In genomic region chr7:139153832-139154231, GRCh38 we compare ENCODE assay signal across 15 cellular contexts. TPM values are rescaled to one million over a fixed set of nuclear protein-coding genes. Genes with fewer than 3 reads are reported as not detected.
DNase-seq lines count a peak whose midpoint lies in the region; ATAC-seq, FAIRE-seq and TF ChIP-seq lines count a peak whose summit lies in the region.
"Had no signal": no experiment of that assay in that cellular context is flagged by ENCODE, and none has a peak within 500 bp of the region (broad histone marks: within the 10 kb centered on the region; RNA-seq: fewer than 3 reads in every experiment).

No MANE protein-coding gene starts in this region.

- DNase-seq in Caki2 (ENCODE audit: low read depth) (peak; percentile 59), IMR-90 (peak; percentile 68), astrocyte of the hippocampus (ENCODE audit: low read depth, low spot score) (peak; percentile 89), keratinocyte (ENCODE audit: low read depth, low spot score) (no peak), posterior cingulate gyrus (no peak), middle frontal gyrus (ENCODE audit: extremely low spot score, low spot score) (no peak), H9 (no peak)
- DNase-seq in stimulated activated naive CD4-positive, alpha-beta T cell (lab: John Stamatoyannopoulos, UW): no peak
- DNase-seq: amygdala; CD8-positive, alpha-beta memory T cell; NCI-H1436; psoas muscle; T-helper 17 cell had no signal

- no peaks in the 10 kb centered on the region for H3K9me3 ChIP-seq in IMR-90 (ENCODE audit: control insufficient read depth, insufficient read depth, low read length)
- no peaks in the 10 kb centered on the region for H3K9me3 ChIP-seq in keratinocyte (ENCODE audit: control insufficient read depth, low read depth, low read length)
- H3K9me3 ChIP-seq in H9 (ENCODE audit: control insufficient read depth, low read depth, low read length): no peaks in the 10 kb centered on the region
- H3K9me3 ChIP-seq: psoas muscle had no signal

- no peaks in the 10 kb centered on the region for H3K27me3 Mint-ChIP-seq in H9 (ENCODE audit: low read depth)
- H3K27me3 Mint-ChIP-seq: CD8-positive, alpha-beta memory T cell; T-helper 17 cell had no signal

- H3K18ac ChIP-seq in IMR-90 (ENCODE audit: low read depth, low read length): no peak overlapping the region
- no peak overlapping the region for H3K18ac ChIP-seq in H9 (ENCODE audit: insufficient read length, low read depth, low read length)

- no peak for ATAC-seq in IMR-90 (ENCODE audit: low read depth)
- ATAC-seq: esophagus mucosa, psoas muscle, T-helper 17 cell had no signal

- no peak overlapping the region for H4K5ac ChIP-seq in IMR-90 (ENCODE audit: low read depth, low read length)
- H4K5ac ChIP-seq in H9 (ENCODE audit: insufficient read length, low read depth, low read length): no peak overlapping the region

- H3K79me2 ChIP-seq in keratinocyte (ENCODE audit: control insufficient read depth, insufficient read depth, low read length) (no peaks in the 10 kb centered on the region), H9 (ENCODE audit: insufficient read depth, low read length) (no peaks in the 10 kb centered on the region)

- H3K27me3 ChIP-seq in IMR-90 (ENCODE audit: control insufficient read depth, insufficient read depth, low read length) (no peaks in the 10 kb centered on the region), keratinocyte (ENCODE audit: control insufficient read depth, extremely low read depth, insufficient read depth, low read length) (no peaks in the 10 kb centered on the region), H9 (ENCODE audit: insufficient read depth, low read length) (no peaks in the 10 kb centered on the region)

- no peak for TF ChIP-seq POLR2A in IMR-90 (IDR thresholded peaks at IDR 0.05; ENCODE audit: low read depth, low read length)

- H4K8ac ChIP-seq in IMR-90 (ENCODE audit: low read depth in 2 of 2, low read length in 2 of 2): no peak overlapping the region
- H4K8ac ChIP-seq in H9 (replicated peaks; ENCODE audit: insufficient read length, low read depth, low read length): no peak overlapping the region

- H3K9ac ChIP-seq in IMR-90 (ENCODE audit: low read depth, low read length) (no peak overlapping the region), keratinocyte (ENCODE audit: control insufficient read depth, extremely low read depth, insufficient read depth, low read length) (no peak overlapping the region), H9 (ENCODE audit: extremely low read depth, insufficient read length, low read length) (no peak overlapping the region)

- H3K4ac ChIP-seq in IMR-90 (ENCODE audit: low read depth, low read length) (no peak overlapping the region), H9 (ENCODE audit: low read depth, low read length) (no peak overlapping the region)

- H3K36me3 ChIP-seq in IMR-90 (ENCODE audit: control insufficient read depth, insufficient read depth, low read length) (0 out of 2 replicates have a peak, but pooled peaks cover 1% of the 10 kb centered on the region), keratinocyte (ENCODE audit: control insufficient read depth in 2 of 2, extremely low read depth in 1 of 2, insufficient read depth in 2 of 2, low read length in 2 of 2) (peaks cover 0 to 3% of the 10 kb centered on the region in 2 experiments)

- no peak overlapping the region for H3K4me3 Mint-ChIP-seq in H9
- H3K4me3 Mint-ChIP-seq: CD8-positive, alpha-beta memory T cell; T-helper 17 cell had no signal

- no peak overlapping the region for H2BK120ac ChIP-seq in IMR-90 (ENCODE audit: low read depth, low read length)
- H2BK120ac ChIP-seq in H9 (ENCODE audit: low read depth, low read length, poor library complexity, severe bottlenecking): no peak overlapping the region

- dilution Hi-C loops in IMR-90 (cut with HindIII; ENCODE audit: low sequenced_read_pairs, unreplicated experiment): no loop called here
- dilution Hi-C loops in keratinocyte (cut with MboI; ENCODE audit: extremely low pct_ligation_motif_present, low sequenced_read_pairs): no loop called here

- no peak for TF ChIP-seq RAD21 in IMR-90 (IDR thresholded peaks at IDR 0.05; ENCODE audit: low read length)

- FAIRE-seq in keratinocyte (lab: Jason Lieb, UNC): peak; percentile 52
- FAIRE-seq: GM12892 had no signal

- CTCF ChIA-PET in IMR-90 (lab: Yijun Ruan, JAX): no interaction called here

- H2AK5ac ChIP-seq in IMR-90 (ENCODE audit: low read depth, low read length) (no peak overlapping the region), H9 (ENCODE audit: insufficient read length, low read length) (no peak overlapping the region)

- no peak overlapping the region for H3K14ac ChIP-seq in IMR-90 (replicated peaks; ENCODE audit: low read depth, low read length)
- H3K14ac ChIP-seq in H9 (ENCODE audit: insufficient read depth, low read length): no peak overlapping the region

- no peak overlapping the region for H2AFZ ChIP-seq in IMR-90 (replicated peaks; ENCODE audit: low read length, poor library complexity)
- no peak overlapping the region for H2AFZ ChIP-seq in keratinocyte (ENCODE audit: control insufficient read depth, low read length)
- H2AFZ ChIP-seq in H9 (ENCODE audit: low read length): no peak overlapping the region

- H3K56ac ChIP-seq in IMR-90 (ENCODE audit: extremely low read depth, insufficient read depth, low read length): no peak overlapping the region
- H3K56ac ChIP-seq in H9 (ENCODE audit: insufficient read length, low read depth, low read length): no peak overlapping the region

- no CpG with 5 or more reads among the region's 2 CpGs for WGBS in IMR-90 (ENCODE audit: extremely low coverage in 2 of 2, insufficient read length in 1 of 2), 2 experiments
- WGBS in H9 (ENCODE audit: extremely low coverage, insufficient read length, low lambda C conversion rate): no CpG with 5 or more reads among the region's 2 CpGs

- no peak overlapping the region for H2BK15ac ChIP-seq in IMR-90 (ENCODE audit: low read depth, low read length)
- no peak overlapping the region for H2BK15ac ChIP-seq in H9 (ENCODE audit: low read depth, low read length)

- no peak overlapping the region for H3K23ac ChIP-seq in IMR-90 (ENCODE audit: low read depth, low read length)
- no peak overlapping the region for H3K23ac ChIP-seq in H9 (ENCODE audit: insufficient read length, low read depth, low read length)

- H2BK5ac ChIP-seq in IMR-90 (ENCODE audit: low read depth, low read length, poor library complexity, severe bottlenecking): no peak overlapping the region
- H2BK5ac ChIP-seq in H9 (ENCODE audit: insufficient read length, low read length): no peak overlapping the region

- intact Hi-C loops in IMR-90 (cut with micrococcal nuclease): no loop called here
- intact Hi-C loops in posterior cingulate gyrus (cut with DNase I): no loop called here

- H3K36me3 Mint-ChIP-seq in H9 (ENCODE audit: insufficient read depth in 1 of 3, low read depth in 3 of 3): 0 out of 7 replicates have a peak, but pooled peaks cover 0 to 2% (median 0%) of the 10 kb centered on the region in 3 experiments

- peaks cover 0 to 7% of the 10 kb centered on the region in 2 experiments; a peak in 2 of 4 replicates for H3K4me1 Mint-ChIP-seq in H9

- no peaks in the 10 kb centered on the region for H3K9me3 Mint-ChIP-seq in H9

- H3T11ph ChIP-seq in H9 (ENCODE audit: low read length): no peak overlapping the region

- POLR2A ChIA-PET in IMR-90 (lab: Charles Lee; ENCODE audit: unreplicated experiment): no interaction called here

- H3K23me2 ChIP-seq in H9 (ENCODE audit: insufficient read length, low read depth, low read length, poor library complexity, severe bottlenecking): no peaks in the 10 kb centered on the region

- BruUV-seq in IMR-90 (replicated peaks; lab: Mats Ljungman, UMichigan): no TSS peak

- in situ Hi-C loops in Caki2 (cut with HindIII; ENCODE audit: low pct_unique_long_range_greater_than_20kb, low sequenced_read_pairs) (no loop called here), IMR-90 (cut with MboI; ENCODE audit: low sequenced_read_pairs) (no loop called here)

- no peaks in the 10 kb centered on the region for H3K4me1 ChIP-seq in IMR-90 (ENCODE audit: control insufficient read depth, insufficient read depth, low read length)
- peaks cover 6% of the 10 kb centered on the region for H3K4me1 ChIP-seq in keratinocyte (ENCODE audit: control insufficient read depth, extremely low read depth, insufficient read depth, low read length)
- peaks cover 3% of the 10 kb centered on the region; the same call in 1 of the 2 replicates for H3K4me1 ChIP-seq in H9 (ENCODE audit: insufficient read depth, low read length)
- H3K4me1 ChIP-seq: psoas muscle had no signal

- H4K20me1 ChIP-seq in IMR-90 (ENCODE audit: insufficient read depth, low read length) (no peaks in the 10 kb centered on the region), keratinocyte (ENCODE audit: control insufficient read depth, extremely low read depth, insufficient read depth, low read length) (no peaks in the 10 kb centered on the region), H9 (ENCODE audit: control insufficient read depth, insufficient read depth, insufficient read length) (no peaks in the 10 kb centered on the region)

- no peak overlapping the region for H3K27ac Mint-ChIP-seq in H9
- H3K27ac Mint-ChIP-seq: T-helper 17 cell had no signal

- H4K91ac ChIP-seq in IMR-90 (ENCODE audit: insufficient read depth, low read depth, low read length) (no peak overlapping the region), H9 (ENCODE audit: insufficient read length, low read depth, low read length) (no peak overlapping the region)

- no peaks in the 10 kb centered on the region for H3K9me1 ChIP-seq in IMR-90 (ENCODE audit: insufficient read depth, low read length)
- no peaks in the 10 kb centered on the region for H3K9me1 ChIP-seq in keratinocyte (ENCODE audit: control insufficient read depth, extremely low read depth, insufficient read depth, low read length)

- H3K27ac ChIP-seq in IMR-90 (ENCODE audit: insufficient read depth, low read length): no peak overlapping the region
- H3K27ac ChIP-seq in keratinocyte (ENCODE audit: control insufficient read depth, insufficient read depth, low read length): no peak overlapping the region
- H3K27ac ChIP-seq in H9 (ENCODE audit: insufficient read length, low read depth, low read length): no peak overlapping the region
- H3K27ac ChIP-seq: psoas muscle had no signal

- H2BK20ac ChIP-seq in IMR-90 (ENCODE audit: low read depth, low read length) (no peak overlapping the region), H9 (ENCODE audit: low read depth, low read length, poor library complexity, severe bottlenecking) (no peak overlapping the region)

- H3K4me2 ChIP-seq in IMR-90 (ENCODE audit: low read depth, low read length) (no peak overlapping the region), keratinocyte (ENCODE audit: control insufficient read depth, extremely low read depth, insufficient read depth, low read depth, low read length) (no peak overlapping the region), H9 (ENCODE audit: insufficient read depth, insufficient read length, low read length) (no peak overlapping the region)

- H3K4me3 ChIP-seq in IMR-90 (ENCODE audit: insufficient read depth, low read depth, low read length) (no peak overlapping the region), keratinocyte (ENCODE audit: control insufficient read depth in 2 of 3, extremely low read depth in 1 of 3, insufficient read depth in 2 of 3, low read depth in 1 of 3, low read length in 3 of 3) (no peak overlapping the region)
- H3K4me3 ChIP-seq: psoas muscle had no signal

- TF ChIP-seq CTCF in IMR-90 (conservative IDR thresholded peaks at IDR 0.05; ENCODE audit: low read depth, low read length) (no peak), keratinocyte (optimal IDR thresholded peaks at IDR 0.05 in 1 of 3, IDR thresholded peaks at IDR 0.05 in 1 of 3, conservative IDR thresholded peaks at IDR 0.05 in 1 of 3; ENCODE audit: extremely low read depth in 1 of 3, insufficient read depth in 2 of 3, low read length in 3 of 3) (no peak), H9 (conservative IDR thresholded peaks at IDR 0.05) (no peak)

- H3K79me1 ChIP-seq in IMR-90 (ENCODE audit: low read depth in 1 of 2, low read length in 2 of 2) (no peaks in the 10 kb centered on the region), H9 (ENCODE audit: insufficient read depth, low read depth, low read length, poor library complexity, severe bottlenecking) (no peaks in the 10 kb centered on the region)

- no peak overlapping the region for H2BK12ac ChIP-seq in H9 (ENCODE audit: insufficient read length, low read depth, low read length)

- H2AK9ac ChIP-seq in IMR-90 (replicated peaks; ENCODE audit: low read depth, low read length, poor library complexity): no peak overlapping the region

RNA-seq across cellular contexts. Expression of gene ZC3HAV1, which starts 44.3 kb away (rescaled TPM):
- total RNA-seq in Caki2 (2014; rRNA removed; shearing (Covaris generic); ENCODE audit: low replicate concordance): 32.6 and 36.3 TPM in 2 replicates
- total RNA-seq in IMR-90 (2012; rRNA removed) (20.6 and 22.4 TPM in 2 replicates), H9 (2021) (32.2 and 32.8 TPM in 2 replicates)
- polyA plus RNA-seq in IMR-90 (2012; rRNA removed) (9.6 and 9.9 TPM in 2 replicates), keratinocyte (21.4 to 46.1 TPM (median 31.7 TPM) in 3 replicates)
- polyA plus RNA-seq in IMR-90 (2012; cell fraction: cytosol; rRNA removed): 4.3 and 5.7 TPM in 2 replicates
- polyA plus RNA-seq in IMR-90 (2012; cell fraction: nucleus; rRNA removed; ENCODE audit: low replicate concordance): 3.0 and 6.1 TPM in 2 replicates
- 8.2 TPM for polyA plus RNA-seq in keratinocyte (2011; ENCODE audit: low read depth)
- polyA plus RNA-seq in keratinocyte (2011; cell fraction: cytosol; rRNA removed): 18.8 and 29.8 TPM in 2 replicates
- polyA plus RNA-seq in keratinocyte (2011; cell fraction: nucleus; rRNA removed): 38.7 and 43.4 TPM in 2 replicates
- 9.0 and 33.4 TPM in 2 replicates for polyA plus RNA-seq in keratinocyte (2012; ENCODE audit: low replicate concordance)
- 43.9 to 50.8 TPM (median 50.1 TPM) in 3 replicates for polyA minus RNA-seq in keratinocyte
- polyA minus RNA-seq in keratinocyte (2011; cell fraction: cytosol; rRNA and poly(A)+ RNA removed): 30.9 TPM
- polyA minus RNA-seq in keratinocyte (2011; cell fraction: nucleus; rRNA and poly(A)+ RNA removed): 44.0 and 65.2 TPM in 2 replicates

Comparison
In these comparisons a context has a peak if more than half of its experiments do, and no peak if none do; other contexts are left out.
1. DNase-seq: peak in Caki2 (single experiment), IMR-90 (single experiment) and astrocyte of the hippocampus (single experiment); none in keratinocyte (single experiment), posterior cingulate gyrus (0 of 10), stimulated activated naive CD4-positive, alpha-beta T cell (0 of 6), middle frontal gyrus (single experiment) and H9 (single experiment).